In the genomic region with DNA sequence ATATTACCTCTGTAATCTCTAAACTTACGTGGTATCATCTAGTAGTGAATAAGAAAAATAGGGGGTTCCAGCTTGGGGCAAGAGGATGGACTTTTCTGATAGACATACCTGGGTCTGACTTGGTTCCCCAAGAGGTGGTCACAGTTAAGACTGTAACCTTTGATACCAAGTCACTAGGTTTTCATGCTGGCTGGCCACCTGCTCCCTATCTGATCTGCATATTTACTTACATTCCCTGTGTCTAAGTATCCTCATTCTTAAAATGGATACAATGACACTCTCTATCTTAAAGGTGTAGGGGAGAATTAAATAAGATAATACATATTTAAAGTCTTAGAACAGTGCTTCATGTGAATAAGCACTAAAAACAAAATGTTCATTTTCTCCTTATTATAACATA, we compare ENCODE assay signal across 4 cellular contexts.
"Had no signal": no experiment of that assay in that cellular context is flagged by ENCODE, and none has a peak within 500 bp of the region (broad histone marks: within the 10 kb centered on the region; RNA-seq: fewer than 3 reads in every experiment).

No MANE protein-coding gene starts in this region.

- DNase-seq: IMR-90, KBM-7 had no signal

- H3K4me3 ChIP-seq: K562 had no signal

- H3K27ac ChIP-seq: HL-60 had no signal
